ENCODE assay signal across 1 cellular context in the genomic region with DNA sequence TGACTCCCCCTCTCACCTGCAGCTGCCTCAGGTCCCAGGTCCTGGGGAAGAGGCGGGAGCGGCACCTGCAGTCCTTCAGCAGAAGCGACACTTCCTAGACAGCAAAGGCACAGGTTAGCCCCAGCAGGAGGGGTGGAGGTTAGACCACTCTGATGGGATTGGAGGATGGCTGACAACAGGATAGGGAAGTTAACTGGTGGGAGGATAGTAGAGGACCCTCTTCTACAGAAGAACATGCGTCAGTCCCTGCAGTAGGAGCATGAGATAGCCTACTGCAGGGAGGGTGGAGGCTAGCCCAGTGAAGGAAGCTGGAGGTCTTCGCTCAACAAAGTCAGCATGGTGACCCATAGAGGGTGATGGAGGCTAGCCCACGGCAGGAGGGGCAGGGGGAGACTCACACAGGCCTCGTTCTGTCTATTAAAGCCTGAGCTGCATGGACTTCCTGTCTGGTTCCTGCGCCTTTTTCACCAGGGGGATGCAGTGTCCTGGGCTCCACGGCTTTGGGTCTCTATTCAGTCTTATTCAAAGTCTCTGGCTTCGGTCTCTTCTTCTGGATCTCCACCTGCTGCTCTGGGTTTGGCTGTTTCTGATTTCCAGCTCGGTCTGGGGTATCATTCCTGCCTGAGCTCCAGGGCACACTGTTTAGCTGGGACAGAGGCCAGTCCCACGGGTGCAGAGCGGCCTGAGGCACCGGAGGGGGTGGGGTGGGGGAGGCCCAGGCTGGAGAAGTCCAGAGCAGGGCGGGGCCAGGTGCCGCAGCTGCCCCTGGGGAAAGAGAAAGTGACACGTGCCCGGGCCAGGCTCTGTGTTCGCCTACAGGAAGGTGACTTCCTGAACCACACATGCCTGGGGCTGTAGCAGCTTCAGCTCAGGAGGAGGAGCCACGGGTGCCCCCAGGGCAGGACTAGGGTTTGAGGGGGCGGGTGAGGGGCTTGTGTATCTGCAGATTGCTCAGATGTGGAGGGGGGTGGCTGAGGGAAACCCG.
TF ChIP-seq lines count a peak whose summit lies in the region.

No MANE protein-coding gene starts in this region.

TF ChIP-seq in K562, 482 proteins besides CTCF, POLR2A, EP300 and RAD21:
- TF ChIP-seq HDAC2 (IDR thresholded peaks at IDR 0.05) = peak; percentile 42; the same call in 1 of the 2 replicates
- TF ChIP-seq MNT (conservative IDR thresholded peaks at IDR 0.05) = 0 out of 4 replicates have a peak, but pooled peaks of 1 of the 2 experiments have one; percentile 24
- TF ChIP-seq, protein P1, sequence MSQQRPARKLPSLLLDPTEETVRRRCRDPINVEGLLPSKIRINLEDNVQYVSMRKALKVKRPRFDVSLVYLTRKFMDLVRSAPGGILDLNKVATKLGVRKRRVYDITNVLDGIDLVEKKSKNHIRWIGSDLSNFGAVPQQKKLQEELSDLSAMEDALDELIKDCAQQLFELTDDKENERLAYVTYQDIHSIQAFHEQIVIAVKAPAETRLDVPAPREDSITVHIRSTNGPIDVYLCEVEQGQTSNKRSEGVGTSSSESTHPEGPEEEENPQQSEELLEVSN (IDR thresholded peaks at IDR 0.05; ENCODE audit: borderline replicate concordance in 1 of 2, extremely low read depth in 1 of 2, insufficient read depth in 1 of 2, insufficient read length in 1 of 2, low read depth in 1 of 2, low read length in 1 of 2, poor library complexity in 1 of 2, severe bottlenecking in 1 of 2) = peak in 1 of 2 experiments; percentile 46
- no peak for TF ChIP-seq ZNF436 (CRISPR knock-in tag; IDR thresholded peaks at IDR 0.05)
- peak; percentile 99 for TF ChIP-seq ZKSCAN3 (CRISPR knock-in tag; IDR thresholded peaks at IDR 0.05)
- TF ChIP-seq KDM1A (IDR thresholded peaks at IDR 0.05) = peak; percentile 52 to 71; a peak in 3 of 4 replicates
- peak in 1 of 2 experiments; percentile 63; a peak in 2 of 4 replicates for TF ChIP-seq FOXK2 (conservative IDR thresholded peaks at IDR 0.05 in 1 of 2, IDR thresholded peaks at IDR 0.05 in 1 of 2; ENCODE audit: low read depth in 2 of 2)
- no peak for TF ChIP-seq ZBTB34 (CRISPR knock-in tag; IDR thresholded peaks at IDR 0.05)
- TF ChIP-seq, protein P2, sequence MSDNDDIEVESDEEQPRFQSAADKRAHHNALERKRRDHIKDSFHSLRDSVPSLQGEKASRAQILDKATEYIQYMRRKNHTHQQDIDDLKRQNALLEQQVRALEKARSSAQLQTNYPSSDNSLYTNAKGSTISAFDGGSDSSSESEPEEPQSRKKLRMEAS (CRISPR knock-in tag; IDR thresholded peaks at IDR 0.05) = peak; percentile 46
- TF ChIP-seq BHLHE40 (IDR thresholded peaks at IDR 0.05; ENCODE audit: low read length) = peak; percentile 83
- peak; percentile 55; the same call in 1 of the 2 replicates for TF ChIP-seq L3MBTL2 (IDR thresholded peaks at IDR 0.05)
- TF ChIP-seq HLTF (IDR thresholded peaks at IDR 0.05) = peak; percentile 69; the same call in 1 of the 2 replicates
- TF ChIP-seq TRIM24 (IDR thresholded peaks at IDR 0.05) = peak in 1 of 2 experiments; percentile 77; a peak in 2 of 4 replicates
- TF ChIP-seq USF2 (CRISPR knock-in tag; IDR thresholded peaks at IDR 0.05) = 0 out of 2 replicates have a peak, but pooled peaks have one; percentile 6
- TF ChIP-seq, protein P3, sequence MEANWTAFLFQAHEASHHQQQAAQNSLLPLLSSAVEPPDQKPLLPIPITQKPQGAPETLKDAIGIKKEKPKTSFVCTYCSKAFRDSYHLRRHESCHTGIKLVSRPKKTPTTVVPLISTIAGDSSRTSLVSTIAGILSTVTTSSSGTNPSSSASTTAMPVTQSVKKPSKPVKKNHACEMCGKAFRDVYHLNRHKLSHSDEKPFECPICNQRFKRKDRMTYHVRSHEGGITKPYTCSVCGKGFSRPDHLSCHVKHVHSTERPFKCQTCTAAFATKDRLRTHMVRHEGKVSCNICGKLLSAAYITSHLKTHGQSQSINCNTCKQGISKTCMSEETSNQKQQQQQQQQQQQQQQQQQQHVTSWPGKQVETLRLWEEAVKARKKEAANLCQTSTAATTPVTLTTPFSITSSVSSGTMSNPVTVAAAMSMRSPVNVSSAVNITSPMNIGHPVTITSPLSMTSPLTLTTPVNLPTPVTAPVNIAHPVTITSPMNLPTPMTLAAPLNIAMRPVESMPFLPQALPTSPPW (CRISPR knock-in tag; IDR thresholded peaks at IDR 0.05) = peak; percentile 39; the same call in 1 of the 2 replicates
- TF ChIP-seq EGR1 (conservative IDR thresholded peaks at IDR 0.05) = peak; percentile 35; the same call in 1 of the 2 replicates
- TF ChIP-seq ZNF121 (CRISPR knock-in tag; conservative IDR thresholded peaks at IDR 0.05) = no peak
- TF ChIP-seq BACH1 (tag; IDR thresholded peaks at IDR 0.05) = no peak
- TF ChIP-seq PHTF2 (CRISPR knock-in tag; IDR thresholded peaks at IDR 0.05) = no peak
- TF ChIP-seq RAD51 (IDR thresholded peaks at IDR 0.05; ENCODE audit: borderline replicate concordance, low read depth) = peak; percentile 42; the same call in 1 of the 2 replicates
